ENCODE assay signal across 28 cellular contexts in the genomic region with DNA sequence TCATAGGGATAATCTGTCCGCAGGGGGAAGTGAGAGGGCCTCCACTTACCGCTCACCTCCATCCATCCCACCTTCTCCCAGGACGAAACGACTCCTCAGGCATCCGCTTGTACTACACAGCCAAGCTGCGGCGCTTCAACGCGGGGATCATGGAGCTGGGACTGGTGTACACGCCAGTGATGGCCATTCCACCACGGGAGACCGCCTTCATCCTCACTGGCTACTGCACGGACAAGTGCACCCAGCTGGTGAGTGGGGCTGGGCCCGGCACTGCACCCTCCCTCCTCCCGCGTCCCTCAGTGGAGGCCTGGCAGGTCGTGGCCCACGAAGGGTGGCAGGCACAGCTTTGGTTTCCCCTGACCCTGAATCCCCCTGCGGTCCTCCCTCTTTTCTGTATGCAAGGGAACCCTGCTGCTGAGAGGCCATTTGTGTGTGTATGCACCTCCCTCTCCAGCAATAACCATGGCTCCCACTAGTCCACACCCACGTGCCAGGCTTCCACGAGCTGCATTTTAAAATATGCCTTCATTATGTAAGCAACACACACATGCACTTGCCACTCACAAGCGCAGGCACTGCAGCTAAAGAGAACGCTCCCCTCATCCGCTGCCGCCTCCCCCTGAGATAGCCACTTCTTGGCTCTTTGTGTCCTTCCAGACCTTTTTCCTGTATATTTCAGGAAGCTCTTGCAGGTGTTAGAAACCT. TPM values are rescaled to one million over a fixed set of nuclear protein-coding genes. Genes with fewer than 3 reads are reported as not detected.
"Had no signal": no experiment of that assay in that cellular context is flagged by ENCODE, and none has a peak within 500 bp of the region (broad histone marks: within the 10 kb centered on the region; RNA-seq: fewer than 3 reads in every experiment).

No MANE protein-coding gene starts in this region.

- H3K36me3 Mint-ChIP-seq: immature natural killer cell; naive thymus-derived CD8-positive, alpha-beta T cell; stimulated activated naive B cell treated with anti-CD40 and anti-IgM and Interleukin-4, amounts not matched to agents 10 μg/mL and 1 μg/mL and 100 μg/mL, for 72 hours had no signal

- H3K9me3 Mint-ChIP-seq: naive thymus-derived CD8-positive, alpha-beta T cell; stimulated activated naive B cell treated with anti-CD40 and anti-IgM and Interleukin-4, amounts not matched to agents 10 μg/mL and 1 μg/mL and 100 μg/mL, for 72 hours; stimulated activated naive CD8-positive, alpha-beta T cell treated with anti-CD3 and anti-CD28 coated beads, Interleukin-15, amount 100 ng/mL, for 72 hours had no signal

- H3K4me1 ChIP-seq: parathyroid adenoma, prostate gland, transverse colon had no signal

- H3K9me3 ChIP-seq: mucosa of descending colon, prostate gland, spleen, thoracic aorta, transverse colon had no signal

- ATAC-seq: esophagus mucosa; left cardiac atrium; mucosa of descending colon; sciatic nerve; stimulated activated naive B cell treated with anti-CD40 and anti-IgM and Interleukin-4, amounts not matched to agents 10 μg/mL and 1 μg/mL and 100 μg/mL, for 72 hours; stimulated activated naive CD8-positive, alpha-beta T cell treated with anti-CD3 and anti-CD28 coated beads, Interleukin-15, amount 100 ng/mL, for 72 hours had no signal

- DNase-seq: central memory CD4-positive, alpha-beta T cell; cortex of kidney; effector memory CD4-positive, alpha-beta T cell; immature natural killer cell; left cardiac atrium; mammary epithelial cell; naive thymus-derived CD8-positive, alpha-beta T cell; spleen; stimulated activated CD4-positive, alpha-beta T cell treated with anti-CD3 and anti-CD28 coated beads, Interleukin-15, amount 100 ng/mL, for 24 hours; stimulated activated CD4-positive, alpha-beta T cell treated with anti-CD3 and anti-CD28 coated beads, Interleukin-1b, Interleukin-23, amount 100 ng/mL, for 48 hours; stimulated activated CD4-positive, alpha-beta T cell treated with anti-CD3 and anti-CD28 coated beads, Interleukin-4, amount 100 ng/mL, for 4 hours; stimulated activated naive B cell treated with anti-CD40 and anti-IgM and Interleukin-4, amounts not matched to agents 10 μg/mL and 1 μg/mL and 100 μg/mL, for 72 hours; stimulated activated naive CD8-positive, alpha-beta T cell treated with anti-CD3 and anti-CD28 coated beads, Interleukin-15, amount 100 ng/mL, for 72 hours; transverse colon had no signal

- H3K27ac ChIP-seq: dorsolateral prefrontal cortex, parathyroid adenoma, prostate gland, spleen, thoracic aorta, transverse colon had no signal

- H3K4me3 ChIP-seq: dorsolateral prefrontal cortex, mucosa of descending colon, prostate gland, spleen, thoracic aorta, transverse colon had no signal

- H3K4me3 Mint-ChIP-seq: immature natural killer cell; naive thymus-derived CD8-positive, alpha-beta T cell; stimulated activated naive B cell treated with anti-CD40 and anti-IgM and Interleukin-4, amounts not matched to agents 10 μg/mL and 1 μg/mL and 100 μg/mL, for 72 hours; stimulated activated naive CD8-positive, alpha-beta T cell treated with anti-CD3 and anti-CD28 coated beads, Interleukin-15, amount 100 ng/mL, for 72 hours had no signal

- H3K4me1 Mint-ChIP-seq: immature natural killer cell; stimulated activated naive CD8-positive, alpha-beta T cell treated with anti-CD3 and anti-CD28 coated beads, Interleukin-15, amount 100 ng/mL, for 72 hours had no signal

- H3K9ac ChIP-seq: parathyroid adenoma had no signal

- H3K27ac Mint-ChIP-seq: immature natural killer cell; stimulated activated naive B cell treated with anti-CD40 and anti-IgM and Interleukin-4, amounts not matched to agents 10 μg/mL and 1 μg/mL and 100 μg/mL, for 72 hours; stimulated activated naive CD8-positive, alpha-beta T cell treated with anti-CD3 and anti-CD28 coated beads, Interleukin-15, amount 100 ng/mL, for 72 hours had no signal

- H3K36me3 ChIP-seq: prostate gland, spleen, thoracic aorta, transverse colon had no signal

- H2AFZ ChIP-seq: parathyroid adenoma had no signal

RNA-seq across cellular contexts. Expression of gene DBH, which starts 11.8 kb away (rescaled TPM):
- total RNA-seq: esophagus mucosa; fibroblast of lung; left cardiac atrium; mammary epithelial cell; mucosa of descending colon; naive thymus-derived CD8-positive, alpha-beta T cell; prostate gland; renal cortical epithelial cell; skeletal muscle tissue; subcutaneous adipose tissue; thoracic aorta; transverse colon; ureter had no signal
- polyA plus RNA-seq: fibroblast of lung; immature natural killer cell; keratinocyte; mammary epithelial cell; naive thymus-derived CD8-positive, alpha-beta T cell; neural cell had no signal

RNA-seq across cellular contexts. Expression of gene FAM163B, which starts 38.7 kb away (rescaled TPM):
- total RNA-seq: esophagus mucosa; fibroblast of lung; mammary epithelial cell; naive thymus-derived CD8-positive, alpha-beta T cell; renal cortical epithelial cell; sciatic nerve; skeletal muscle tissue; subcutaneous adipose tissue; thoracic aorta; ureter had no signal
- polyA plus RNA-seq: fibroblast of lung; immature natural killer cell; keratinocyte; mammary epithelial cell; naive thymus-derived CD8-positive, alpha-beta T cell had no signal
